In the genomic region with DNA sequence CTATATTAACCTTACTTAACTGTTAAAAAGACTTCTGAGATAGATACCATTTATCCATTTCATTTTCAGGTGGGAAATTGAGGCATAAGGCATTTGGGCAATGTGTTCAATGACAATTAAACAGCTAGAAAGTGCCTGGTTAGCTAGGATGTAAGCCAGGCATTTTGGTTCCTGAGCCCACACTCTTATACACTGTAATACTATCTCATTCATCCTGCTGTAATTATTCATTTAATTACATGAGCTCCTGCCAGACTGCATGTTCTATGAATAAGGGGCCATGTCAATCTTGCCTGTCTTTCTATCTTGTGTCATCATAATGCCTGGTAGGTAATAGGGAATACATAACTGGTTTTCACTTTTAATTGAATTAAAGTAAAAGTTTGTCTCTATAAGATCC, we compare ENCODE assay signal across 22 cellular contexts.
"Had no signal": no experiment of that assay in that cellular context is flagged by ENCODE, and none has a peak within 500 bp of the region (broad histone marks: within the 10 kb centered on the region; RNA-seq: fewer than 3 reads in every experiment).

No MANE protein-coding gene starts in this region.

- H2AFZ ChIP-seq: hepatocyte, parathyroid adenoma had no signal

- H3K4me1 Mint-ChIP-seq: nephron; stimulated activated memory B cell treated with anti-CD40 and anti-IgM and Interleukin-4, amounts not matched to agents 10 μg/mL and 1 μg/mL and 100 μg/mL, for 72 hours had no signal

- H3K4me3 Mint-ChIP-seq: nephron; stimulated activated memory B cell treated with anti-CD40 and anti-IgM and Interleukin-4, amounts not matched to agents 10 μg/mL and 1 μg/mL and 100 μg/mL, for 72 hours; stimulated activated naive CD8-positive, alpha-beta T cell treated with anti-CD3 and anti-CD28 coated beads, Interleukin-15, Interleukin-2, amounts not matched to agents 100 ng/mL and 50 ng/mL, for 24 hours had no signal

- ATAC-seq: left colon; left ventricle myocardium superior; right lobe of liver; stimulated activated memory B cell treated with anti-CD40 and anti-IgM and Interleukin-4, amounts not matched to agents 10 μg/mL and 1 μg/mL and 100 μg/mL, for 72 hours had no signal

- DNase-seq: dorsolateral prefrontal cortex; effector CD8-positive, alpha-beta T cell; foreskin melanocyte; head of caudate nucleus; left colon; left ventricle myocardium superior; mesenchymal stem cell; midbrain; occipital lobe; retina; right lobe of liver; stimulated activated CD4-positive, alpha-beta T cell treated with anti-CD3 and anti-CD28 coated beads, Interleukin-4, amount 100 ng/mL, for 24 hours; tibial artery; upper lobe of left lung; uterus had no signal

- H3K36me3 ChIP-seq: prostate gland, right lobe of liver, tibial artery, upper lobe of left lung, uterus had no signal

- H3K9ac ChIP-seq: parathyroid adenoma had no signal

- H3K4me1 ChIP-seq: parathyroid adenoma, prostate gland, right lobe of liver, uterus had no signal

- H3K4me3 ChIP-seq: dorsolateral prefrontal cortex, hepatocyte, lung, prostate gland, right lobe of liver, tibial artery, upper lobe of left lung, uterus had no signal

- H3K27ac ChIP-seq: dorsolateral prefrontal cortex, hepatocyte, parathyroid adenoma, prostate gland, right lobe of liver, tibial artery, upper lobe of left lung, uterus had no signal

- H3K27ac Mint-ChIP-seq: nephron; stimulated activated memory B cell treated with anti-CD40 and anti-IgM and Interleukin-4, amounts not matched to agents 10 μg/mL and 1 μg/mL and 100 μg/mL, for 72 hours; stimulated activated naive CD8-positive, alpha-beta T cell treated with anti-CD3 and anti-CD28 coated beads, Interleukin-15, Interleukin-2, amounts not matched to agents 100 ng/mL and 50 ng/mL, for 24 hours had no signal

- H3K27me3 ChIP-seq: dorsolateral prefrontal cortex, hepatocyte, right lobe of liver, tibial artery, upper lobe of left lung, uterus had no signal

- H3K9me3 Mint-ChIP-seq: stimulated activated naive CD8-positive, alpha-beta T cell treated with anti-CD3 and anti-CD28 coated beads, Interleukin-15, Interleukin-2, amounts not matched to agents 100 ng/mL and 50 ng/mL, for 24 hours had no signal

- H3K79me2 ChIP-seq: parathyroid adenoma had no signal

- H3K9me3 ChIP-seq: prostate gland, right lobe of liver, tibial artery, upper lobe of left lung, uterus had no signal

- H3K36me3 Mint-ChIP-seq: stimulated activated memory B cell treated with anti-CD40 and anti-IgM and Interleukin-4, amounts not matched to agents 10 μg/mL and 1 μg/mL and 100 μg/mL, for 72 hours had no signal

- H3K4me2 ChIP-seq: hepatocyte had no signal

- H3K27me3 Mint-ChIP-seq: stimulated activated memory B cell treated with anti-CD40 and anti-IgM and Interleukin-4, amounts not matched to agents 10 μg/mL and 1 μg/mL and 100 μg/mL, for 72 hours; stimulated activated naive CD8-positive, alpha-beta T cell treated with anti-CD3 and anti-CD28 coated beads, Interleukin-15, Interleukin-2, amounts not matched to agents 100 ng/mL and 50 ng/mL, for 24 hours had no signal
